Comparison of ENCODE assay signal across 3 cellular contexts in the genomic region with DNA sequence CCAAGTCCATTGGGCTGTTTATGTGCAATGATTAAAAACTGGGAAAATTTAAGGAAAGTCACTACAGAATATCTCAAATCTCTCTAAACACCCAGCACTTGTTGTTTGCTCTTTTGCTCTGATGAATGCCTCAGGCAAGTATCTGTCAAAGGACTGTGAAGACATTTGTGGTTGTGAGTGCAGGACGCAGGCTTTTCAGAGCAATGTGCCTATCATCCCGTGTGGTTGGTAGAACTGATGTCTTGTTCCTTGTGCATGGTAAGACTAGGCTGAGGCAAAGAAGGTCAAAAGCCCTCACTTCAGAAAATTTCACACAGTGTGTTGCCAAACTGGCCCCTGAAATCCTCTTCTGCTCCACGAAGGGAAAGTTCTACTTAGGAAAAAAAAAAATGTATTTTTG.
"Had no signal": no experiment of that assay in that cellular context is flagged by ENCODE, and none has a peak within 500 bp of the region (broad histone marks: within the 10 kb centered on the region; RNA-seq: fewer than 3 reads in every experiment).

No MANE protein-coding gene starts in this region.

- DNase-seq: GDM1, GF-D8 had no signal

- ATAC-seq: GM12878 had no signal

- H3K4me3 ChIP-seq: GM12878 had no signal
